Comparison of ENCODE assay signal across 10 cellular contexts in genomic region chr13:30718661-30719520, GRCh38. TPM values are rescaled to one million over a fixed set of nuclear protein-coding genes. Genes with fewer than 3 reads are reported as not detected.
DNase-seq lines count a peak whose midpoint lies in the region; ATAC-seq and TF ChIP-seq lines count a peak whose summit lies in the region.
"Had no signal": no experiment of that assay in that cellular context is flagged by ENCODE, and none has a peak within 500 bp of the region (broad histone marks: within the 10 kb centered on the region; RNA-seq: fewer than 3 reads in every experiment).

No MANE protein-coding gene starts in this region.

- DNase-seq in GM23248 (peak; percentile 97), PC-3 (peak; percentile 91), NCI-H524 treated with DMSO at 0.1 percent for 48 hours (lab: John Stamatoyannopoulos, UW) (no peak), DMS153 treated with DMSO at 0.1 percent for 48 hours (lab: John Stamatoyannopoulos, UW; ENCODE audit: unreplicated experiment) (no peak)
- DNase-seq: NCI-H187 treated with DMSO at 0.1 percent for 48 hours, ovary, T-helper 1 cell had no signal

- H3K79me2 ChIP-seq in GM23248 (ENCODE audit: insufficient read depth) (no peaks in the 10 kb centered on the region), PC-3 (ENCODE audit: low read length) (no peaks in the 10 kb centered on the region)

- H3K4me3 ChIP-seq in GM23248 (no peak overlapping the region), PC-3 (ENCODE audit: low read length) (peak overlapping the region; percentile 12; the same call in 1 of the 2 replicates), skeletal muscle satellite cell (ENCODE audit: low read length) (peak overlapping the region; percentile 27)
- H3K4me3 ChIP-seq: ovary had no signal

- H3F3A ChIP-seq in GM23248 (ENCODE audit: insufficient read depth) (peaks cover 21% of the 10 kb centered on the region), PC-3 (ENCODE audit: low read length, unreplicated experiment) (peaks cover 3% of the 10 kb centered on the region)

- H2AFZ ChIP-seq in GM23248 (no peak overlapping the region), PC-3 (ENCODE audit: low read length) (no peak overlapping the region)

- H3K9me2 ChIP-seq in GM23248 (ENCODE audit: insufficient read depth): no peaks in the 10 kb centered on the region
- H3K9me2 ChIP-seq in PC-3 (replicated peaks; ENCODE audit: low read length): no peaks in the 10 kb centered on the region

- H3K9ac ChIP-seq in GM23248 (peak overlapping the region; percentile 33; the same call in 1 of the 2 replicates), PC-3 (ENCODE audit: low read length) (no peak overlapping the region), skeletal muscle satellite cell (ENCODE audit: low read depth, low read length) (peak overlapping the region; percentile 49)

- in situ Hi-C loops in GM23248 (cut with MboI): no loop called here

- no peak for TF ChIP-seq CTCF in PC-3 (conservative IDR thresholded peaks at IDR 0.05; ENCODE audit: low read depth, low read length)

- H3K4me1 ChIP-seq in GM23248 (ENCODE audit: insufficient read depth) (peaks cover 26% of the 10 kb centered on the region), PC-3 (ENCODE audit: insufficient read depth, low read length) (peaks cover 48% of the 10 kb centered on the region), skeletal muscle satellite cell (ENCODE audit: control insufficient read depth, insufficient read depth, low read length) (peaks cover 39% of the 10 kb centered on the region)

- no peaks in the 10 kb centered on the region for H3K36me3 ChIP-seq in GM23248 (ENCODE audit: low read depth)
- H3K36me3 ChIP-seq in PC-3 (ENCODE audit: low read depth, low read length): no peaks in the 10 kb centered on the region
- H3K36me3 ChIP-seq in skeletal muscle satellite cell (ENCODE audit: insufficient read depth, low read length): no peaks in the 10 kb centered on the region
- H3K36me3 ChIP-seq: ovary had no signal

- CTCF ChIA-PET in PC-3 (lab: Charles Lee): no interaction called here

- POLR2A ChIA-PET in PC-3 (lab: Charles Lee; ENCODE audit: unreplicated experiment): interaction anchor here (0.5 kb wide), 1 partner anchor 474 kb away, joined by 5 read pairs; no protein-coding TSS in a partner anchor

- H3K27me3 ChIP-seq in GM23248 (replicated peaks; ENCODE audit: insufficient read depth) (no peaks in the 10 kb centered on the region), PC-3 (ENCODE audit: low read length) (no peaks in the 10 kb centered on the region), skeletal muscle satellite cell (ENCODE audit: control insufficient read depth, insufficient read depth, low read length) (no peaks in the 10 kb centered on the region)
- H3K27me3 ChIP-seq: ovary had no signal

- ATAC-seq in PC-3 (peak; percentile 82), esophagus mucosa (peak; percentile 82), HG03378 (IDR thresholded peaks at IDR 0.05; ENCODE audit: unreplicated experiment) (no peak)

- H3K27ac ChIP-seq in GM23248 (peak overlapping the region; percentile 65), PC-3 (ENCODE audit: low read length) (peak overlapping the region; percentile 68)
- H3K27ac ChIP-seq: ovary had no signal

- WGBS in GM23248 (ENCODE audit: low coverage in 1 of 2, low lambda C conversion rate in 2 of 2, missing lambda C conversion rate in 2 of 2), 2 experiments: 42 to 45% methylated on average over 9 of the region's 9 CpGs

- intact Hi-C loops in PC-3 (cut with micrococcal nuclease): loop anchor here (1.0 to 2.0 kb wide), 2 partner anchors 21 to 74 kb away; no protein-coding TSS in a partner anchor

- H4K20me1 ChIP-seq in GM23248 (ENCODE audit: insufficient read depth): no peaks in the 10 kb centered on the region
- no peaks in the 10 kb centered on the region for H4K20me1 ChIP-seq in PC-3 (ENCODE audit: low read length)

- no peaks in the 10 kb centered on the region for H3K9me3 ChIP-seq in GM23248 (ENCODE audit: low read depth)
- H3K9me3 ChIP-seq in PC-3 (ENCODE audit: low read length): no peaks in the 10 kb centered on the region
- H3K9me3 ChIP-seq in skeletal muscle satellite cell (replicated peaks; ENCODE audit: low read length): no peaks in the 10 kb centered on the region
- H3K9me3 ChIP-seq: ovary had no signal

- H3K4me2 ChIP-seq in GM23248 (ENCODE audit: unreplicated experiment) (peak overlapping the region; percentile 73), PC-3 (ENCODE audit: low read length) (peak overlapping the region; percentile 67), skeletal muscle satellite cell (ENCODE audit: low read length) (peak overlapping the region; percentile 63)

- BruUV-seq in PC-3 (replicated peaks; lab: Mats Ljungman, UMichigan): no TSS peak

RNA-seq across cellular contexts. Expression of gene ALOX5AP, which starts 16.5 kb away (rescaled TPM):
- total RNA-seq in GM23248 (2014; rRNA removed; shearing (Covaris generic)): not detected in 2 replicates
- polyA plus RNA-seq in GM23248 (2016; fragmentation: Nextera tagmentation; extraction: Ambion mirVana): 0.49 and 0.58 TPM in 2 replicates
- total RNA-seq in PC-3 (2014; rRNA removed) (not detected in 2 replicates), esophagus mucosa (3.1 TPM)
- 0.44 TPM in 1 of 2 replicates, not detected in the other for total RNA-seq in skeletal muscle satellite cell (2012; rRNA removed)

Comparison
In these comparisons a context has a peak if more than half of its experiments do, and no peak if none do; other contexts are left out.
1. DNase-seq: peak in GM23248 (single experiment) and PC-3 (single experiment); none in NCI-H524 treated with DMSO at 0.1 percent for 48 hours (single experiment) and DMS153 treated with DMSO at 0.1 percent for 48 hours (single experiment).
2. Peak in every context shown above with its lines, with median percentiles within 50 percentile points of each other: H3K4me2 ChIP-seq.